ENCODE assay signal across 8 cellular contexts in genomic region chr22:27880778-27881394, GRCh38. TPM values are rescaled to one million over a fixed set of nuclear protein-coding genes. Genes with fewer than 3 reads are reported as not detected.
A peak's percentile ranks its signal among the peaks of the same experiment; 100 is the strongest.
DNase-seq lines count a peak whose midpoint lies in the region; ATAC-seq and TF ChIP-seq lines count a peak whose summit lies in the region.

No MANE protein-coding gene starts in this region.

- TF ChIP-seq CTCF in AG04449 (IDR thresholded peaks at IDR 0.05; ENCODE audit: insufficient read depth, low read length, missing control alignments) (peak; percentile 51), GM12874 (IDR thresholded peaks at IDR 0.05; ENCODE audit: insufficient read depth, low read depth, low read length) (peak; percentile 55), brain (conservative IDR thresholded peaks at IDR 0.05) (peak; percentile 78 to 79)

- ATAC-seq in HG03442 (IDR thresholded peaks at IDR 0.05; ENCODE audit: unreplicated experiment) = no peak

- CTCF ChIA-PET in AG04449 (lab: Yijun Ruan, JAX) = interaction anchor here (0.6 to 20.7 kb wide), 43 partner anchors 8 to 1144 kb away, joined by 3 to 514 read pairs (median 4); partner anchors contain the start of gene PITPNB

- H3K27ac Mint-ChIP-seq in brain = peak overlapping the region; percentile 52 to 97 (median 86)

- POLR2A ChIA-PET in AG04449 (lab: Yijun Ruan, JAX) = no interaction called here

- no peak overlapping the region for H3K4me3 ChIP-seq in AG04449 (ENCODE audit: low read depth, low read length)
- H3K4me3 ChIP-seq in skin epidermis = no peak overlapping the region

- peak; percentile 53 for DNase-seq in AG04449 (ENCODE audit: low read depth, low spot score)
- DNase-seq in NCI-H526 treated with DMSO at 0.1 percent for 48 hours (lab: John Stamatoyannopoulos, UW) = peak; percentile 7
- peak; percentile 35 for DNase-seq in iPS-NIHi11 (ENCODE audit: low spot score)
- DNase-seq in stimulated activated naive CD4-positive, alpha-beta T cell treated with Interleukin-2 at 50 U/mL for 16 hours (lab: John Stamatoyannopoulos, UW) = no peak

- H3K4me3 Mint-ChIP-seq in brain = peak overlapping the region in 4 of 5 experiments; percentile 3 to 78 (median 41)

- peak overlapping the region in 13 of 21 experiments; percentile 20 to 80 (median 57) for H3K27ac ChIP-seq in skin epidermis

- H3K4me1 Mint-ChIP-seq in brain = peaks cover 81% of the 10 kb centered on the region

- H3K27me3 Mint-ChIP-seq in brain = no peaks in the 10 kb centered on the region

- H3K9me3 Mint-ChIP-seq in brain = no peaks in the 10 kb centered on the region

- peaks cover 14% of the 10 kb centered on the region for H3K36me3 Mint-ChIP-seq in brain

RNA-seq across cellular contexts. Expression of gene PITPNB, which starts 38.2 kb away (rescaled TPM):
- polyA plus RNA-seq in brain (ENCODE audit: insufficient read depth, low read depth, low replicate concordance) = 26.4 TPM
